In the genomic region with DNA sequence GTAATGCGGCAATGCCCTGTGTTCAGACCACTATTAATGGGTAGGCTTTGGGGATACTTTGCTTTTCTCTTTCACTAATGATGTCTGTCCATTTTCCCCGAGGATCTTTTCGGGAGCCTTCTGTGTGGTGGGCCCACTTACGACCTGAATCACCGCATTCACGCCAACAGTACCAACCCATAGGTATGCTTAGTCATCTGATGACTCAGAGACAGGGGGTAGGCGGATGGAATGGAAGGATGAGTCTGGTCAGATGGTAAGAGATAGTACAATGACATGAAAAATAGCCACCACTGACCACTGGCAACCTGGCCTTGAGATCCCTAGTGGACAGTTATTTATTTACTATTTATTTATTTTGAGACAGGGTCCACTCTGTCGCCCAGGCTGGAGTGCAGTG, we compare ENCODE assay signal across 24 cellular contexts.
DNase-seq lines count a peak whose midpoint lies in the region; ATAC-seq, FAIRE-seq and TF ChIP-seq lines count a peak whose summit lies in the region.
"Had no signal": no experiment of that assay in that cellular context is flagged by ENCODE, and none has a peak within 500 bp of the region (broad histone marks: within the 10 kb centered on the region; RNA-seq: fewer than 3 reads in every experiment).

No MANE protein-coding gene starts in this region.

- H3F3A ChIP-seq in GM23338 (replicated peaks; ENCODE audit: low read depth): no peaks in the 10 kb centered on the region

- H3K27ac ChIP-seq in A549: peak overlapping the region; percentile 25 to 48; a peak in 4 of 6 replicates
- H3K27ac ChIP-seq in RWPE1: no peak overlapping the region
- no peak overlapping the region for H3K27ac ChIP-seq in GM23338 (ENCODE audit: low read depth)
- H3K27ac ChIP-seq: body of pancreas, KMS-11, parathyroid adenoma had no signal

- H3K27me3 ChIP-seq in GM23338 (ENCODE audit: insufficient read depth): peaks cover 8% of the 10 kb centered on the region
- H3K27me3 ChIP-seq: body of pancreas had no signal

- H3K4me3 ChIP-seq in A549 (no peak overlapping the region), fibroblast of mammary gland (ENCODE audit: control insufficient read depth, low read depth, low read length) (no peak overlapping the region), GM23338 (no peak overlapping the region)
- H3K4me3 ChIP-seq: body of pancreas had no signal

- H3K4me3 Mint-ChIP-seq in GM23338: no peak overlapping the region
- H3K4me3 Mint-ChIP-seq: activated naive CD8-positive, alpha-beta T cell treated with anti-CD3 and anti-CD28 coated beads, Interleukin-2, amount 10 ng/mL, durations not matched to agents 7 days and 5 days; CD4-positive, alpha-beta T cell; mesothelial cell of epicardium; natural killer cell; stimulated activated effector memory CD8-positive, alpha-beta T cell treated with anti-CD3 and anti-CD28 coated beads, Interleukin-12 subunit alpha, Interleukin-12 subunit beta, amount 100 ng/mL, for 72 hours had no signal

- POLR2A ChIA-PET in A549 (lab: Yijun Ruan, JAX): no interaction called here
- POLR2A ChIA-PET in RWPE1 (lab: Yijun Ruan, JAX; ENCODE audit: low non-redundant PET): no interaction called here

- FAIRE-seq in A549 (lab: Jason Lieb, UNC): no peak
- FAIRE-seq: colon, TTC549 had no signal

- H3K4me1 Mint-ChIP-seq in GM23338: peaks cover 14% of the 10 kb centered on the region
- H3K4me1 Mint-ChIP-seq: mesothelial cell of epicardium; natural killer cell; stimulated activated effector memory CD8-positive, alpha-beta T cell treated with anti-CD3 and anti-CD28 coated beads, Interleukin-12 subunit alpha, Interleukin-12 subunit beta, amount 100 ng/mL, for 72 hours had no signal

- no peak for TF ChIP-seq POLR2A in A549 (IDR thresholded peaks at IDR 0.05; ENCODE audit: low read length)

- H3K27ac Mint-ChIP-seq in GM23338: no peak overlapping the region
- H3K27ac Mint-ChIP-seq: activated naive CD8-positive, alpha-beta T cell treated with anti-CD3 and anti-CD28 coated beads, Interleukin-2, amount 10 ng/mL, durations not matched to agents 7 days and 5 days; CD4-positive, alpha-beta T cell; mesothelial cell of epicardium; natural killer cell; stimulated activated effector memory CD8-positive, alpha-beta T cell treated with anti-CD3 and anti-CD28 coated beads, Interleukin-12 subunit alpha, Interleukin-12 subunit beta, amount 100 ng/mL, for 72 hours had no signal

- no peak overlapping the region for H2AFZ ChIP-seq in GM23338
- H2AFZ ChIP-seq: parathyroid adenoma had no signal

- no peak for TF ChIP-seq RAD21 in A549 (conservative IDR thresholded peaks at IDR 0.05 in 1 of 2, IDR thresholded peaks at IDR 0.05 in 1 of 2)

- H3K9me3 Mint-ChIP-seq in GM23338: no peaks in the 10 kb centered on the region
- H3K9me3 Mint-ChIP-seq: activated naive CD8-positive, alpha-beta T cell treated with anti-CD3 and anti-CD28 coated beads, Interleukin-2, amount 10 ng/mL, durations not matched to agents 7 days and 5 days; CD4-positive, alpha-beta T cell; mesothelial cell of epicardium; natural killer cell; stimulated activated effector memory CD8-positive, alpha-beta T cell treated with anti-CD3 and anti-CD28 coated beads, Interleukin-12 subunit alpha, Interleukin-12 subunit beta, amount 100 ng/mL, for 72 hours had no signal

- WGBS in A549 (ENCODE audit: missing lambda C conversion rate): 34% methylated on average over 8 of the region's 8 CpGs

- H3K4me2 ChIP-seq in A549 (peak overlapping the region; percentile 49), GM23338 (no peak overlapping the region)
- H3K4me2 ChIP-seq: KMS-11 had no signal

- H3K4me1 ChIP-seq in A549 (peaks cover 23% of the 10 kb centered on the region), GM23338 (ENCODE audit: insufficient read depth) (peaks cover 10% of the 10 kb centered on the region)
- H3K4me1 ChIP-seq: body of pancreas, parathyroid adenoma had no signal

- no peak for TF ChIP-seq EP300 in A549 (IDR thresholded peaks at IDR 0.05)

- TF ChIP-seq CTCF in A549 (IDR thresholded peaks at IDR 0.05) (no peak), RWPE1 (conservative IDR thresholded peaks at IDR 0.05; ENCODE audit: low read depth) (no peak), fibroblast of mammary gland (conservative IDR thresholded peaks at IDR 0.05; ENCODE audit: control insufficient read depth, insufficient read depth, low read depth, low read length) (no peak), GM23338 (conservative IDR thresholded peaks at IDR 0.05; ENCODE audit: low read depth in 2 of 2) (no peak)

- H3K36me3 ChIP-seq in GM23338 (ENCODE audit: insufficient read depth): no peaks in the 10 kb centered on the region

- DNase-seq in A549 (ENCODE audit: low read depth in 1 of 2, low spot score in 1 of 2) (peak; percentile 45 to 81), ELR (ENCODE audit: low read depth) (peak; percentile 60), RWPE1 (ENCODE audit: low spot score) (peak; percentile 44), fibroblast of mammary gland (ENCODE audit: low read depth) (peak; percentile 13), GM23338 (ENCODE audit: low spot score) (no peak)
- DNase-seq: activated CD4-positive, alpha-beta T cell treated with anti-CD3 and anti-CD28 coated beads for 4 hours; activated naive CD8-positive, alpha-beta T cell treated with anti-CD3 and anti-CD28 coated beads, Interleukin-2, amount 10 ng/mL, durations not matched to agents 7 days and 5 days; body of pancreas; CD4-positive, alpha-beta T cell; left colon; natural killer cell; NCI-H1092; NCI-H2081; NCI-H510A treated with DMSO at 0.1 percent for 48 hours; SW 1271 had no signal

- no peaks in the 10 kb centered on the region for H3K79me2 ChIP-seq in GM23338 (replicated peaks; ENCODE audit: insufficient read depth)
- H3K79me2 ChIP-seq: parathyroid adenoma had no signal

- no peaks in the 10 kb centered on the region for H3K9me2 ChIP-seq in GM23338 (ENCODE audit: insufficient read depth)

- H3K27me3 Mint-ChIP-seq in GM23338 (ENCODE audit: insufficient read depth, low read depth, poor library complexity): peaks cover 12% of the 10 kb centered on the region

- CTCF ChIA-PET in A549 (lab: Yijun Ruan, JAX) (no interaction called here), RWPE1 (lab: Yijun Ruan, JAX) (no interaction called here)

- ATAC-seq in A549 (peak; percentile 65 to 75; a peak in 5 of 6 replicates), GM21381 (IDR thresholded peaks at IDR 0.05; ENCODE audit: unreplicated experiment) (no peak), GM23338 (no peak), HG03378 (IDR thresholded peaks at IDR 0.05; ENCODE audit: unreplicated experiment) (no peak)
- ATAC-seq: body of pancreas; left colon; natural killer cell; sciatic nerve; stimulated activated effector memory CD8-positive, alpha-beta T cell treated with anti-CD3 and anti-CD28 coated beads, Interleukin-12 subunit alpha, Interleukin-12 subunit beta, amount 100 ng/mL, for 72 hours had no signal

- no peaks in the 10 kb centered on the region for H4K20me1 ChIP-seq in GM23338 (replicated peaks; ENCODE audit: insufficient read depth)

- no peaks in the 10 kb centered on the region for H3K36me3 Mint-ChIP-seq in GM23338 (ENCODE audit: low read depth)
- H3K36me3 Mint-ChIP-seq: activated naive CD8-positive, alpha-beta T cell treated with anti-CD3 and anti-CD28 coated beads, Interleukin-2, amount 10 ng/mL, durations not matched to agents 7 days and 5 days; natural killer cell; stimulated activated effector memory CD8-positive, alpha-beta T cell treated with anti-CD3 and anti-CD28 coated beads, Interleukin-12 subunit alpha, Interleukin-12 subunit beta, amount 100 ng/mL, for 72 hours had no signal

- no peaks in the 10 kb centered on the region for H3K9me3 ChIP-seq in A549
- H3K9me3 ChIP-seq: body of pancreas had no signal

TF ChIP-seq in A549, 52 proteins besides CTCF, POLR2A, EP300 and RAD21:
- TF ChIP-seq RNF2 (IDR thresholded peaks at IDR 0.05; ENCODE audit: borderline replicate concordance, low read depth): no peak
- TF ChIP-seq FOSL2 (IDR thresholded peaks at IDR 0.05): peak; percentile 38; the same call in 1 of the 2 replicates
- TF ChIP-seq FOSL2 (CRISPR knock-in tag; IDR thresholded peaks at IDR 0.05): peak; percentile 90
- TF ChIP-seq MAFK (IDR thresholded peaks at IDR 0.05; ENCODE audit: partially characterized antibody): peak; percentile 47
- TF ChIP-seq GATA3 (IDR thresholded peaks at IDR 0.05; ENCODE audit: borderline replicate concordance): peak; percentile 63; the same call in 1 of the 2 replicates
- 0 out of 2 replicates have a peak, but pooled peaks have one; percentile 20 for TF ChIP-seq JUNB (IDR thresholded peaks at IDR 0.05)

TF ChIP-seq in GM23338, 12 proteins besides CTCF, POLR2A, EP300 and RAD21:
- TF ChIP-seq, protein P1, sequence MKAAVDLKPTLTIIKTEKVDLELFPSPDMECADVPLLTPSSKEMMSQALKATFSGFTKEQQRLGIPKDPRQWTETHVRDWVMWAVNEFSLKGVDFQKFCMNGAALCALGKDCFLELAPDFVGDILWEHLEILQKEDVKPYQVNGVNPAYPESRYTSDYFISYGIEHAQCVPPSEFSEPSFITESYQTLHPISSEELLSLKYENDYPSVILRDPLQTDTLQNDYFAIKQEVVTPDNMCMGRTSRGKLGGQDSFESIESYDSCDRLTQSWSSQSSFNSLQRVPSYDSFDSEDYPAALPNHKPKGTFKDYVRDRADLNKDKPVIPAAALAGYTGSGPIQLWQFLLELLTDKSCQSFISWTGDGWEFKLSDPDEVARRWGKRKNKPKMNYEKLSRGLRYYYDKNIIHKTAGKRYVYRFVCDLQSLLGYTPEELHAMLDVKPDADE (IDR thresholded peaks at IDR 0.05): no peak
- TF ChIP-seq EZH2phosphoT487 (IDR thresholded peaks at IDR 0.05; ENCODE audit: unreplicated experiment) (no peak), POLR2AphosphoS5 (IDR thresholded peaks at IDR 0.05; ENCODE audit: low read depth) (no peak), ZNF114 (CRISPR knock-in tag; IDR thresholded peaks at IDR 0.05) (no peak), STAT1 (IDR thresholded peaks at IDR 0.05; ENCODE audit: unreplicated experiment) (no peak), CREB1 (CRISPR knock-in tag; IDR thresholded peaks at IDR 0.05; ENCODE audit: low read depth) (no peak), EZH2 (IDR thresholded peaks at IDR 0.05; ENCODE audit: low read depth, unreplicated experiment) (no peak), JUNB (IDR thresholded peaks at IDR 0.05; ENCODE audit: unreplicated experiment) (no peak)

Comparison
In these comparisons a context has a peak if more than half of its experiments do, and no peak if none do; other contexts are left out.
1. ATAC-seq: peak in A549 (2 of 2); none in GM21381 (single experiment), GM23338 (single experiment) and HG03378 (single experiment).
2. H3K27ac ChIP-seq: peak in A549 (2 of 2); none in RWPE1 (single experiment) and GM23338 (single experiment).